In the genomic region with DNA sequence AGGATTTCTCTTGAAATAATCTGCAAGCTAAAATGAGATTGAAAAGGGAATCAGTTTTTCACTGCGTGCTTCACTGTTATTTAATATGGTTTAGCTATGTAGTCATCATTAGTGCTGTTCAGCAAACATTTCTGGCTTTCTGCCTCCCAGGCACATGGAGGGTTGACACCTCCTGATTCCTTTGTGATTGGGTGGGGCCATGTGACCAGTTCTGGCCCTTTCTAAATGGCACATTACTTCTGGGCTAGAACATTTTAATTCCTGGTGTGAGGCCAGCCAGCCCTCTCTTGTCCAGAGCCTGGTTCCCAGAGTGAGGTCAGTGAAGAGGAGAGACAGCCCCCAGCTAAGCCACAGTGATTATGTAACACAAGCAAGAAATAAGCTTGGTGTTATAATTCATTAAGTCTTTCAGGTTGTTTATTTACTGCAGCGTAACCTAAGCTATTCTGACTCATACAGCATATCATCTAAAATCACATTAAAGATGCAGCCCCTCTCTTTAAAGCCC, we compare ENCODE assay signal across 10 cellular contexts. TPM values are rescaled to one million over a fixed set of nuclear protein-coding genes. Genes with fewer than 3 reads are reported as not detected.
DNase-seq lines count a peak whose midpoint lies in the region; ATAC-seq and TF ChIP-seq lines count a peak whose summit lies in the region.
"Had no signal": no experiment of that assay in that cellular context is flagged by ENCODE, and none has a peak within 500 bp of the region (broad histone marks: within the 10 kb centered on the region; RNA-seq: fewer than 3 reads in every experiment).

No MANE protein-coding gene starts in this region.

- 63 to 71% methylated on average over 2 of the region's 2 CpGs for WGBS in heart right ventricle, 2 donors
- WGBS in sigmoid colon, 2 donors, result 63 to 74% methylated on average over 2 of the region's 2 CpGs
- 67% methylated on average over 2 of the region's 2 CpGs for WGBS in right lobe of liver (ENCODE audit: insufficient coverage, low coverage, low lambda C conversion rate, missing lambda C conversion rate)

- H3K27me3 ChIP-seq in adipocyte (replicated peaks; ENCODE audit: control insufficient read depth, insufficient read depth, low read length) (no peaks in the 10 kb centered on the region), heart right ventricle (no peaks in the 10 kb centered on the region), sigmoid colon (no peaks in the 10 kb centered on the region), right lobe of liver (no peaks in the 10 kb centered on the region)
- H3K27me3 ChIP-seq in effector memory CD4-positive, alpha-beta T cell (replicated peaks; ENCODE audit: control insufficient read depth, insufficient read depth, low read length, poor library complexity, severe bottlenecking), result no peaks in the 10 kb centered on the region

- ATAC-seq in heart right ventricle, result peak; percentile 82 to 96 (median 90)
- ATAC-seq in HG02642 (IDR thresholded peaks at IDR 0.05; ENCODE audit: poor library complexity, unreplicated experiment), result no peak
- ATAC-seq in GM18511 (IDR thresholded peaks at IDR 0.05; ENCODE audit: unreplicated experiment), result no peak
- ATAC-seq in right lobe of liver, result no peak

- H3K4me1 ChIP-seq in adipocyte (ENCODE audit: control insufficient read depth, insufficient read depth, low read length), result peaks cover 43% of the 10 kb centered on the region
- peaks cover 0 to 16% (median 9%) of the 10 kb centered on the region in 9 donors for H3K4me1 ChIP-seq in heart right ventricle
- peaks cover 0 to 17% (median 7%) of the 10 kb centered on the region in 4 donors for H3K4me1 ChIP-seq in sigmoid colon
- H3K4me1 ChIP-seq in effector memory CD4-positive, alpha-beta T cell (ENCODE audit: control insufficient read depth, insufficient read depth, low read length, poor library complexity, severe bottlenecking), result no peaks in the 10 kb centered on the region
- no peaks in the 10 kb centered on the region for H3K4me1 ChIP-seq in right lobe of liver

- no peak overlapping the region for H3K9ac ChIP-seq in adipocyte (ENCODE audit: low read length)

- H3K27ac ChIP-seq in heart right ventricle (peak overlapping the region in 1 of 10 donors; percentile 17), sigmoid colon (peak overlapping the region; percentile 10 to 49 (median 29)), right lobe of liver (no peak overlapping the region)
- H3K27ac ChIP-seq in effector memory CD4-positive, alpha-beta T cell (ENCODE audit: insufficient read depth, low read length, poor library complexity, severe bottlenecking), result no peak overlapping the region

- H3K4me3 ChIP-seq in adipocyte (ENCODE audit: low read length) (no peak overlapping the region), heart right ventricle (no peak overlapping the region), sigmoid colon (no peak overlapping the region), right lobe of liver (no peak overlapping the region)
- no peak overlapping the region for H3K4me3 ChIP-seq in effector memory CD4-positive, alpha-beta T cell (ENCODE audit: insufficient read depth, low read depth, low read length, poor library complexity, severe bottlenecking)

- DNase-seq in GOT3 (lab: John Stamatoyannopoulos, UW) (peak; percentile 48), adipocyte (ENCODE audit: low read depth) (peak; percentile 78), heart right ventricle (peak in 1 of 2 donors; percentile 51), sigmoid colon (peak; percentile 95), right lobe of liver (no peak)
- no peak for DNase-seq in effector memory CD4-positive, alpha-beta T cell
- DNase-seq: NCI-H1105 treated with DMSO at 0.1 percent for 48 hours; stimulated activated CD4-positive, alpha-beta T cell treated with anti-CD3 and anti-CD28 coated beads, Interleukin-4, amount 100 ng/mL, for 4 hours had no signal

- TF ChIP-seq POLR2A in sigmoid colon (IDR thresholded peaks at IDR 0.05) (no peak), right lobe of liver (IDR thresholded peaks at IDR 0.05) (no peak)

- no peak for TF ChIP-seq EP300 in sigmoid colon (IDR thresholded peaks at IDR 0.05)

- H3K36me3 ChIP-seq in adipocyte (ENCODE audit: control insufficient read depth, insufficient read depth, low read length, severe bottlenecking) (no peaks in the 10 kb centered on the region), heart right ventricle (no peaks in the 10 kb centered on the region), sigmoid colon (no peaks in the 10 kb centered on the region), right lobe of liver (no peaks in the 10 kb centered on the region)
- H3K36me3 ChIP-seq in effector memory CD4-positive, alpha-beta T cell (ENCODE audit: control insufficient read depth, insufficient read depth, low read length), result no peaks in the 10 kb centered on the region

- TF ChIP-seq CTCF in heart right ventricle (IDR thresholded peaks at IDR 0.05) (no peak), sigmoid colon (IDR thresholded peaks at IDR 0.05) (no peak), right lobe of liver (IDR thresholded peaks at IDR 0.05) (no peak)

- intact Hi-C loops in heart right ventricle (cut with DNase I) (no loop called here), sigmoid colon (cut with DNase I) (no loop called here), right lobe of liver (cut with DNase I) (no loop called here)

- H3K9me3 ChIP-seq in adipocyte (ENCODE audit: control insufficient read depth, low read length) (no peaks in the 10 kb centered on the region), heart right ventricle (peaks cover 0 to 9% (median 0%) of the 10 kb centered on the region in 11 donors), sigmoid colon (no peaks in the 10 kb centered on the region), right lobe of liver (no peaks in the 10 kb centered on the region)
- no peaks in the 10 kb centered on the region for H3K9me3 ChIP-seq in effector memory CD4-positive, alpha-beta T cell (ENCODE audit: control insufficient read depth, low read length)

RNA-seq across cellular contexts. Expression of a gene that starts 17.4 kb away (rescaled TPM):
- total RNA-seq in heart right ventricle (under 1 TPM in 9 of 10 donors, not detected in 1; 0.11 to 0.65 (median 0.32) TPM), sigmoid colon (1 to 10 TPM; 1.4 to 3.3 (median 2.3) TPM), right lobe of liver (under 1 TPM in 5 of 6 experiments, not detected in 1; 0.06 to 0.51 (median 0.20) TPM)
- polyA plus RNA-seq in heart right ventricle (under 1 TPM in 1 of 2 donors, not detected in 1; 0.43 TPM), sigmoid colon (under 1 TPM in 1 of 3 donors, not detected in 2; 0.63 TPM)

RNA-seq across cellular contexts. Expression of a gene that starts 30.5 kb away (rescaled TPM):
- 10 to 100 TPM; 10.7 to 25.7 (median 18.8) TPM for total RNA-seq in heart right ventricle
- 10 to 100 TPM in 1 of 2 donors, 1 to 10 TPM in 1; 1.2 to 11.5 TPM for polyA plus RNA-seq in heart right ventricle
- total RNA-seq in sigmoid colon, result 1 to 10 TPM in 2 of 4 donors, under 1 TPM in 2; 0.49 to 2.1 (median 1.2) TPM
- under 1 TPM in 2 of 3 donors, not detected in 1; 0.44 to 0.60 TPM for polyA plus RNA-seq in sigmoid colon
- under 1 TPM in 3 of 6 experiments, not detected in 3; 0.10 to 0.26 (median 0.23) TPM for total RNA-seq in right lobe of liver

RNA-seq across cellular contexts. Expression of a gene that starts 37.4 kb away (rescaled TPM):
- total RNA-seq in heart right ventricle, result 10 to 100 TPM; 12.4 to 21.3 (median 14.3) TPM
- 10 to 100 TPM; 12.6 to 14.1 TPM for polyA plus RNA-seq in heart right ventricle
- total RNA-seq in sigmoid colon, result 10 to 100 TPM; 17.4 to 28.1 (median 23.6) TPM
- 10 to 100 TPM in 1 of 3 donors, 1 to 10 TPM in 2; 5.4 to 26.4 (median 6.2) TPM for polyA plus RNA-seq in sigmoid colon
- 10 to 100 TPM in 2 of 6 experiments, 1 to 10 TPM in 4; 6.7 to 12.0 (median 8.9) TPM for total RNA-seq in right lobe of liver

Comparison
In these comparisons a context has a peak if more than half of its experiments do, and no peak if none do; other contexts are left out.
1. DNase-seq: peak in GOT3 (single experiment), adipocyte (single experiment) and sigmoid colon (single experiment); none in effector memory CD4-positive, alpha-beta T cell (0 of 3) and right lobe of liver (0 of 3).
2. ATAC-seq: peak in heart right ventricle (8 of 8); none in HG02642 (single experiment), GM18511 (single experiment) and right lobe of liver (0 of 4).
3. H3K27ac ChIP-seq: peak in sigmoid colon (4 of 4); none in effector memory CD4-positive, alpha-beta T cell (single experiment) and right lobe of liver (0 of 3).